ENCODE assay signal across 1 cellular context in the genomic region with DNA sequence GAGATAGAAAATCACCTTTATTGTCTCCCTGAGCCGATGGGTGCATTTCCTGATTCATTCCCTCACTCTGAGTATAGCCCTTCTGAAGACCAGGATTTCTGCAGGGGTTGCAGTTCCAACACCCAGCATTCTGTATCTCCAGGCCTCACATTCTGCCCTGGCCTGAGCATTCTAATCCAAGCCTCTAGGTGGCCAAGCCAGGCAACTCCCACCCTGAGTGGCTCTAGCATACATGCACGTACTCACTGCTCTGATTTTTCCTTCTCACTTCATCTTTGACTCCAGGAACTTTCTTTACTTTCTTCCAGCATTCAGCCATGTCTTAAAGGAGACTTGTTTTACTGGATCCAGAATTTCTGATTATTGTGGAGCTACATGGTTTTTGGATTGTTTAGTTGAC.
A peak's percentile ranks its signal among the peaks of the same experiment; 100 is the strongest.
TF ChIP-seq lines count a peak whose summit lies in the region.

No MANE protein-coding gene starts in this region.

TF ChIP-seq in HepG2, 621 proteins besides CTCF, POLR2A, EP300 and RAD21 (continued from another document):
- TF ChIP-seq, protein P1, sequence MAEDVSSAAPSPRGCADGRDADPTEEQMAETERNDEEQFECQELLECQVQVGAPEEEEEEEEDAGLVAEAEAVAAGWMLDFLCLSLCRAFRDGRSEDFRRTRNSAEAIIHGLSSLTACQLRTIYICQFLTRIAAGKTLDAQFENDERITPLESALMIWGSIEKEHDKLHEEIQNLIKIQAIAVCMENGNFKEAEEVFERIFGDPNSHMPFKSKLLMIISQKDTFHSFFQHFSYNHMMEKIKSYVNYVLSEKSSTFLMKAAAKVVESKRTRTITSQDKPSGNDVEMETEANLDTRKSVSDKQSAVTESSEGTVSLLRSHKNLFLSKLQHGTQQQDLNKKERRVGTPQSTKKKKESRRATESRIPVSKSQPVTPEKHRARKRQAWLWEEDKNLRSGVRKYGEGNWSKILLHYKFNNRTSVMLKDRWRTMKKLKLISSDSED (CRISPR knock-in tag; IDR thresholded peaks at IDR 0.05), result no peak
- TF ChIP-seq RAD51 (IDR thresholded peaks at IDR 0.05; ENCODE audit: borderline replicate concordance), result no peak
- no peak for TF ChIP-seq PRMT3 (CRISPR knock-in tag; IDR thresholded peaks at IDR 0.05; ENCODE audit: borderline replicate concordance, low read depth)
- TF ChIP-seq, protein P2, sequence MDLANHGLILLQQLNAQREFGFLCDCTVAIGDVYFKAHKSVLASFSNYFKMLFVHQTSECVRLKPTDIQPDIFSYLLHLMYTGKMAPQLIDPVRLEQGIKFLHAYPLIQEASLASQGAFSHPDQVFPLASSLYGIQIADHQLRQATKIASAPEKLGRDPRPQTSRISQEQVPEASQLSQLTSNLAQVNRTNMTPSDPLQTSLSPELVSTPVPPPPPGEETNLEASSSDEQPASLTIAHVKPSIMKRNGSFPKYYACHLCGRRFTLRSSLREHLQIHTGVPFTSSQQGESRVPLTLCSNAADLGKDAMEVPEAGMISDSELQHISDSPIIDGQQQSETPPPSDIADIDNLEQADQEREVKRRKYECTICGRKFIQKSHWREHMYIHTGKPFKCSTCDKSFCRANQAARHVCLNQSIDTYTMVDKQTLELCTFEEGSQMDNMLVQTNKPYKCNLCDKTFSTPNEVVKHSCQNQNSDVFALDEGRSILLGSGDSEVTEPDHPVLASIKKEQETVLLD (CRISPR knock-in tag; IDR thresholded peaks at IDR 0.05; ENCODE audit: low read depth), result no peak
- TF ChIP-seq ZNF17 (CRISPR knock-in tag; IDR thresholded peaks at IDR 0.05), result no peak
- TF ChIP-seq CEBPB (IDR thresholded peaks at IDR 0.05; ENCODE audit: borderline replicate concordance, low read depth, low read length), result no peak
- TF ChIP-seq ZNF841 (CRISPR knock-in tag; IDR thresholded peaks at IDR 0.05; ENCODE audit: borderline replicate concordance), result no peak
- TF ChIP-seq GABPA (IDR thresholded peaks at IDR 0.05; ENCODE audit: low read depth, low read length), result no peak
- no peak for TF ChIP-seq GABPA (CRISPR knock-in tag; IDR thresholded peaks at IDR 0.05; ENCODE audit: low read depth)
- no peak for TF ChIP-seq HNF4A (CRISPR knock-in tag; IDR thresholded peaks at IDR 0.05)
- TF ChIP-seq, protein P3, sequence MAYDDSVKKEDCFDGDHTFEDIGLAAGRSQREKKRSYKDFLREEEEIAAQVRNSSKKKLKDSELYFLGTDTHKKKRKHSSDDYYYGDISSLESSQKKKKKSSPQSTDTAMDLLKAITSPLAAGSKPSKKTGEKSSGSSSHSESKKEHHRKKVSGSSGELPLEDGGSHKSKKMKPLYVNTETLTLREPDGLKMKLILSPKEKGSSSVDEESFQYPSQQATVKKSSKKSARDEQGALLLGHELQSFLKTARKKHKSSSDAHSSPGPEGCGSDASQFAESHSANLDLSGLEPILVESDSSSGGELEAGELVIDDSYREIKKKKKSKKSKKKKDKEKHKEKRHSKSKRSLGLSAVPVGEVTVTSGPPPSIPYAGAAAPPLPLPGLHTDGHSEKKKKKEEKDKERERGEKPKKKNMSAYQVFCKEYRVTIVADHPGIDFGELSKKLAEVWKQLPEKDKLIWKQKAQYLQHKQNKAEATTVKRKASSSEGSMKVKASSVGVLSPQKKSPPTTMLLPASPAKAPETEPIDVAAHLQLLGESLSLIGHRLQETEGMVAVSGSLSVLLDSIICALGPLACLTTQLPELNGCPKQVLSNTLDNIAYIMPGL (CRISPR knock-in tag; IDR thresholded peaks at IDR 0.05; ENCODE audit: borderline replicate concordance in 1 of 2, low read depth in 1 of 2), result peak; percentile 54 to 75
- no peak for TF ChIP-seq SIX4 (CRISPR knock-in tag; IDR thresholded peaks at IDR 0.05)
- TF ChIP-seq CCAR2 (optimal IDR thresholded peaks at IDR 0.05; ENCODE audit: low read depth, low read length), result no peak
- TF ChIP-seq ZNF331 (CRISPR knock-in tag; IDR thresholded peaks at IDR 0.05), result peak; percentile 59; the same call in 1 of the 2 replicates
- TF ChIP-seq, protein P4, sequence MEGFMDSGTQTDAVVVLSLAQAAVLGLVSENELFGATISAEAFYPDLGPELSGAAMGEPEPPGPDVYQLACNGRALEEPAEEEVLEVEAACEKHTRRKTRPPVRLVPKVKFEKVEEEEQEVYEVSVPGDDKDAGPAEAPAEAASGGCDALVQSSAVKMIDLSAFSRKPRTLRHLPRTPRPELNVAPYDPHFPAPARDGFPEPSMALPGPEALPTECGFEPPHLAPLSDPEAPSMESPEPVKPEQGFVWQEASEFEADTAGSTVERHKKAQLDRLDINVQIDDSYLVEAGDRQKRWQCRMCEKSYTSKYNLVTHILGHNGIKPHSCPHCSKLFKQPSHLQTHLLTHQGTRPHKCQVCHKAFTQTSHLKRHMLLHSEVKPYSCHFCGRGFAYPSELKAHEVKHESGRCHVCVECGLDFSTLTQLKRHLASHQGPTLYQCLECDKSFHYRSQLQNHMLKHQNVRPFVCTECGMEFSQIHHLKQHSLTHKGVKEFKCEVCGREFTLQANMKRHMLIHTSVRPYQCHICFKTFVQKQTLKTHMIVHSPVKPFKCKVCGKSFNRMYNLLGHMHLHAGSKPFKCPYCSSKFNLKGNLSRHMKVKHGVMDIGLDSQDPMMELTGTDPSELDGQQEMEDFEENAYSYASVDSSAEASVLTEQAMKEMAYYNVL (CRISPR knock-in tag; IDR thresholded peaks at IDR 0.05; ENCODE audit: borderline replicate concordance), result peak; percentile 20; the same call in 1 of the 2 replicates
- TF ChIP-seq SMYD3 (CRISPR knock-in tag; IDR thresholded peaks at IDR 0.05), result no peak
- TF ChIP-seq, protein P5, sequence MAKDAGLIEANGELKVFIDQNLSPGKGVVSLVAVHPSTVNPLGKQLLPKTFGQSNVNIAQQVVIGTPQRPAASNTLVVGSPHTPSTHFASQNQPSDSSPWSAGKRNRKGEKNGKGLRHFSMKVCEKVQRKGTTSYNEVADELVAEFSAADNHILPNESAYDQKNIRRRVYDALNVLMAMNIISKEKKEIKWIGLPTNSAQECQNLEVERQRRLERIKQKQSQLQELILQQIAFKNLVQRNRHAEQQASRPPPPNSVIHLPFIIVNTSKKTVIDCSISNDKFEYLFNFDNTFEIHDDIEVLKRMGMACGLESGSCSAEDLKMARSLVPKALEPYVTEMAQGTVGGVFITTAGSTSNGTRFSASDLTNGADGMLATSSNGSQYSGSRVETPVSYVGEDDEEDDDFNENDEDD (CRISPR knock-in tag; IDR thresholded peaks at IDR 0.05; ENCODE audit: borderline replicate concordance), result no peak
- TF ChIP-seq ZNF10 (CRISPR knock-in tag; IDR thresholded peaks at IDR 0.05; ENCODE audit: borderline replicate concordance, low read depth), result no peak
- TF ChIP-seq ZNF547 (CRISPR knock-in tag; IDR thresholded peaks at IDR 0.05), result no peak
- TF ChIP-seq, protein P6, sequence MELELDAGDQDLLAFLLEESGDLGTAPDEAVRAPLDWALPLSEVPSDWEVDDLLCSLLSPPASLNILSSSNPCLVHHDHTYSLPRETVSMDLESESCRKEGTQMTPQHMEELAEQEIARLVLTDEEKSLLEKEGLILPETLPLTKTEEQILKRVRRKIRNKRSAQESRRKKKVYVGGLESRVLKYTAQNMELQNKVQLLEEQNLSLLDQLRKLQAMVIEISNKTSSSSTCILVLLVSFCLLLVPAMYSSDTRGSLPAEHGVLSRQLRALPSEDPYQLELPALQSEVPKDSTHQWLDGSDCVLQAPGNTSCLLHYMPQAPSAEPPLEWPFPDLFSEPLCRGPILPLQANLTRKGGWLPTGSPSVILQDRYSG (CRISPR knock-in tag; IDR thresholded peaks at IDR 0.05), result no peak
- peak; percentile 60 for TF ChIP-seq JARID2 (CRISPR knock-in tag; IDR thresholded peaks at IDR 0.05; ENCODE audit: insufficient replicate concordance)
- 0 out of 2 replicates have a peak, but pooled peaks have one; percentile 28 for TF ChIP-seq KLF9 (CRISPR knock-in tag; IDR thresholded peaks at IDR 0.05; ENCODE audit: low read depth)
- TF ChIP-seq YEATS2 (CRISPR knock-in tag; IDR thresholded peaks at IDR 0.05; ENCODE audit: borderline replicate concordance), result peak; percentile 59; the same call in 1 of the 2 replicates
- TF ChIP-seq ZNF792 (CRISPR knock-in tag; IDR thresholded peaks at IDR 0.05), result 0 out of 2 replicates have a peak, but pooled peaks have one; percentile 45
- no peak for TF ChIP-seq ARHGAP35 (CRISPR knock-in tag; IDR thresholded peaks at IDR 0.05; ENCODE audit: borderline replicate concordance)
- TF ChIP-seq, protein P7, sequence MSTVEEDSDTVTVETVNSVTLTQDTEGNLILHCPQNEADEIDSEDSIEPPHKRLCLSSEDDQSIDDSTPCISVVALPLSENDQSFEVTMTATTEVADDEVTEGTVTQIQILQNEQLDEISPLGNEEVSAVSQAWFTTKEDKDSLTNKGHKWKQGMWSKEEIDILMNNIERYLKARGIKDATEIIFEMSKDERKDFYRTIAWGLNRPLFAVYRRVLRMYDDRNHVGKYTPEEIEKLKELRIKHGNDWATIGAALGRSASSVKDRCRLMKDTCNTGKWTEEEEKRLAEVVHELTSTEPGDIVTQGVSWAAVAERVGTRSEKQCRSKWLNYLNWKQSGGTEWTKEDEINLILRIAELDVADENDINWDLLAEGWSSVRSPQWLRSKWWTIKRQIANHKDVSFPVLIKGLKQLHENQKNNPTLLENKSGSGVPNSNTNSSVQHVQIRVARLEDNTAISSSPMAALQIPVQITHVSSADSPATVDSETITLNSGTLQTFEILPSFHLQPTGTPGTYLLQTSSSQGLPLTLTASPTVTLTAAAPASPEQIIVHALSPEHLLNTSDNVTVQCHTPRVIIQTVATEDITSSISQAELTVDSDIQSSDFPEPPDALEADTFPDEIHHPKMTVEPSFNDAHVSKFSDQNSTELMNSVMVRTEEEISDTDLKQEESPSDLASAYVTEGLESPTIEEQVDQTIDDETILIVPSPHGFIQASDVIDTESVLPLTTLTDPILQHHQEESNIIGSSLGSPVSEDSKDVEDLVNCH (CRISPR knock-in tag; IDR thresholded peaks at IDR 0.05), result no peak
- no peak for TF ChIP-seq NFATC3 (CRISPR knock-in tag; IDR thresholded peaks at IDR 0.05)
- TF ChIP-seq KDM3A (CRISPR knock-in tag; IDR thresholded peaks at IDR 0.05; ENCODE audit: low read depth), result 0 out of 2 replicates have a peak, but pooled peaks have one; percentile 13
- TF ChIP-seq ZNF75D (CRISPR knock-in tag; IDR thresholded peaks at IDR 0.05; ENCODE audit: borderline replicate concordance), result no peak
- TF ChIP-seq ZBTB3 (CRISPR knock-in tag; IDR thresholded peaks at IDR 0.05; ENCODE audit: borderline replicate concordance, low read depth), result no peak
- TF ChIP-seq HDAC2 (CRISPR knock-in tag; IDR thresholded peaks at IDR 0.05), result 0 out of 2 replicates have a peak, but pooled peaks have one; percentile 37
- peak; percentile 58; the same call in 1 of the 2 replicates for TF ChIP-seq ZNF605 (CRISPR knock-in tag; IDR thresholded peaks at IDR 0.05)
- TF ChIP-seq HNRNPUL1 (IDR thresholded peaks at IDR 0.05; ENCODE audit: low read depth, low read length), result no peak
- TF ChIP-seq, protein P8, sequence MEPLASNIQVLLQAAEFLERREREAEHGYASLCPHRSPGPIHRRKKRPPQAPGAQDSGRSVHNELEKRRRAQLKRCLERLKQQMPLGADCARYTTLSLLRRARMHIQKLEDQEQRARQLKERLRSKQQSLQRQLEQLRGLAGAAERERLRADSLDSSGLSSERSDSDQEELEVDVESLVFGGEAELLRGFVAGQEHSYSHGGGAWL (CRISPR knock-in tag; IDR thresholded peaks at IDR 0.05), result no peak
- no peak for TF ChIP-seq BORCS8-MEF2B (CRISPR knock-in tag; IDR thresholded peaks at IDR 0.05)
- peak; percentile 38; the same call in 1 of the 2 replicates for TF ChIP-seq ZFX (CRISPR knock-in tag; IDR thresholded peaks at IDR 0.05; ENCODE audit: low read depth)
- TF ChIP-seq ZNF614 (CRISPR knock-in tag; IDR thresholded peaks at IDR 0.05; ENCODE audit: borderline replicate concordance), result peak; percentile 41; the same call in 1 of the 2 replicates
- TF ChIP-seq ZNF329 (CRISPR knock-in tag; IDR thresholded peaks at IDR 0.05; ENCODE audit: low read depth), result no peak
- TF ChIP-seq ZFY (CRISPR knock-in tag; IDR thresholded peaks at IDR 0.05), result peak; percentile 40; the same call in 1 of the 2 replicates
- 0 out of 2 replicates have a peak, but pooled peaks have one; percentile 25 for TF ChIP-seq FOXA3 (CRISPR knock-in tag; IDR thresholded peaks at IDR 0.05)
- TF ChIP-seq ZBTB7A (CRISPR knock-in tag; IDR thresholded peaks at IDR 0.05), result no peak
- TF ChIP-seq MED13 (CRISPR knock-in tag; IDR thresholded peaks at IDR 0.05), result no peak
- 0 out of 2 replicates have a peak, but pooled peaks have one; percentile 26 for TF ChIP-seq ZBTB7B (CRISPR knock-in tag; IDR thresholded peaks at IDR 0.05)
- TF ChIP-seq HOXD1 (CRISPR knock-in tag; IDR thresholded peaks at IDR 0.05), result no peak
- peak; percentile 91 for TF ChIP-seq SMC3 (IDR thresholded peaks at IDR 0.05; ENCODE audit: low read length)
- TF ChIP-seq HMG20A (CRISPR knock-in tag; IDR thresholded peaks at IDR 0.05; ENCODE audit: borderline replicate concordance), result no peak
- TF ChIP-seq HNRNPK (IDR thresholded peaks at IDR 0.05; ENCODE audit: low read depth, low read length, poor library complexity, severe bottlenecking), result no peak
- no peak for TF ChIP-seq GPN1 (CRISPR knock-in tag; IDR thresholded peaks at IDR 0.05; ENCODE audit: borderline replicate concordance)
- no peak for TF ChIP-seq ADNP (CRISPR knock-in tag; IDR thresholded peaks at IDR 0.05)
- 0 out of 2 replicates have a peak, but pooled peaks have one; percentile 36 for TF ChIP-seq YEATS4 (CRISPR knock-in tag; IDR thresholded peaks at IDR 0.05; ENCODE audit: borderline replicate concordance)
- TF ChIP-seq MAFF (IDR thresholded peaks at IDR 0.05; ENCODE audit: low read depth, low read length), result peak; percentile 37; the same call in 1 of the 2 replicates
